Comparison of ENCODE assay signal across 1 cellular context in genomic region chr16:84656557-84657130, GRCh38.
TF ChIP-seq lines count a peak whose summit lies in the region.

No MANE protein-coding gene starts in this region.

TF ChIP-seq in GM12878, 131 proteins besides CTCF, POLR2A, EP300 and RAD21:
- no peak for TF ChIP-seq MTA2 (IDR thresholded peaks at IDR 0.05; ENCODE audit: low read depth)
- TF ChIP-seq NFYA (IDR thresholded peaks at IDR 0.05; ENCODE audit: borderline replicate concordance, low read depth, low read length) = no peak
- no peak for TF ChIP-seq BACH1 (IDR thresholded peaks at IDR 0.05; ENCODE audit: borderline replicate concordance)
- no peak for TF ChIP-seq CBX5 (IDR thresholded peaks at IDR 0.05; ENCODE audit: low read depth)
- TF ChIP-seq ZBTB4 (CRISPR knock-in tag; IDR thresholded peaks at IDR 0.05) = no peak
- TF ChIP-seq ZNF207 (IDR thresholded peaks at IDR 0.05; ENCODE audit: borderline replicate concordance) = no peak
- TF ChIP-seq SREBF1 (IDR thresholded peaks at IDR 0.05; ENCODE audit: low read length) = no peak
- TF ChIP-seq TARDBP (IDR thresholded peaks at IDR 0.05; ENCODE audit: borderline replicate concordance) = no peak
- no peak for TF ChIP-seq ATF3 (IDR thresholded peaks at IDR 0.05; ENCODE audit: borderline replicate concordance, extremely low read depth, low read depth, low read length)
- no peak for TF ChIP-seq MAX (IDR thresholded peaks at IDR 0.05; ENCODE audit: low read depth, low read length)
